14 cellular contexts compared by ENCODE assay signal in the genomic region with DNA sequence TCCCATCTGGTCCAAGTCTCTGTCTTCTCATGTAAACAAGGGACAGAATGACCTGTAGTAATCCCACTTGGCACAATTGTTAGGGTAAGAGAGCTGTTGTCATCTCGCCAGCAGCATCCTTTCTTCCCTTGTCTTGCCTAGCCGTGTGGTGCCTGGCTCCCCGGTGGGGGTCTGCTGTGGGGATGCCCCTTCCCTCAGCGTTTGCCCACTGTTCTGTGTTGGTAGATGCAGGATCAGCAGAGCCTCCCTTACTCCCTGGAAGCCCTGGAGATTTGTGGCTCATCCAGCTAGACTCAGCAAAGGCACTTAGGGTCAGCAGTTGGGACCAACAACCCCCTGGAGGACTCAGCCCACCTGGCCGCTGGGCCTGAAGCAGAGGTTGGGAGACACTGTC. TPM values are rescaled to one million over a fixed set of nuclear protein-coding genes. Genes with fewer than 3 reads are reported as not detected.
A peak's percentile ranks its signal among the peaks of the same experiment; 100 is the strongest.
DNase-seq lines count a peak whose midpoint lies in the region; ATAC-seq and TF ChIP-seq lines count a peak whose summit lies in the region.
"Had no signal": no experiment of that assay in that cellular context is flagged by ENCODE, and none has a peak within 500 bp of the region (broad histone marks: within the 10 kb centered on the region; RNA-seq: fewer than 3 reads in every experiment).

No MANE protein-coding gene starts in this region.

- H3K4me3 ChIP-seq in Karpas-422 (ENCODE audit: low read length), result peak overlapping the region; percentile 57; the same call in 1 of the 2 replicates

- H3K9ac ChIP-seq in Karpas-422 (ENCODE audit: low read length), result peak overlapping the region; percentile 66

- H4K20me1 ChIP-seq in Karpas-422 (ENCODE audit: insufficient read depth, low read depth, low read length), result no peaks in the 10 kb centered on the region; the same call in 1 of the 2 replicates

- no peaks in the 10 kb centered on the region for H3K27me3 Mint-ChIP-seq in chondrocyte (ENCODE audit: low read depth)
- no peaks in the 10 kb centered on the region for H3K27me3 Mint-ChIP-seq in naive B cell

- DNase-seq in Karpas-422 (no peak), chondrocyte (ENCODE audit: low spot score) (peak; percentile 48), naive B cell (no peak), NCI-H510A treated with DMSO at 0.1 percent for 48 hours (lab: John Stamatoyannopoulos, UW) (no peak), NCI-H1930 (lab: John Stamatoyannopoulos, UW) (no peak)
- DNase-seq: activated CD4-positive, alpha-beta T cell treated with anti-CD3 and anti-CD28 coated beads for 48 hours; central memory CD4-positive, alpha-beta T cell; immature natural killer cell; natural killer cell; NCI-H2107 had no signal

- H3K4me3 Mint-ChIP-seq in chondrocyte (ENCODE audit: unreplicated experiment) (no peak overlapping the region), naive B cell (peak overlapping the region in 6 of 8 donors; percentile 16 to 63 (median 42))
- H3K4me3 Mint-ChIP-seq: immature natural killer cell, natural killer cell had no signal

- no peaks in the 10 kb centered on the region for H3K36me3 ChIP-seq in Karpas-422 (ENCODE audit: insufficient read depth, low read length)

- H3K4me1 Mint-ChIP-seq in chondrocyte (ENCODE audit: low read depth), result peaks cover 58% of the 10 kb centered on the region
- H3K4me1 Mint-ChIP-seq in naive B cell, result peaks cover 64 to 93% (median 86%) of the 10 kb centered on the region in 3 donors

- no peak overlapping the region for H2AFZ ChIP-seq in Karpas-422 (ENCODE audit: low read length)

- no peaks in the 10 kb centered on the region for H3K9me3 ChIP-seq in Karpas-422 (ENCODE audit: low read length)

- H3K4me2 ChIP-seq in Karpas-422 (ENCODE audit: low read depth, low read length, poor library complexity, severe bottlenecking), result peak overlapping the region; percentile 83

- H3K36me3 Mint-ChIP-seq in chondrocyte (ENCODE audit: low read depth) (no peaks in the 10 kb centered on the region), naive B cell (no peaks in the 10 kb centered on the region)
- H3K36me3 Mint-ChIP-seq: natural killer cell had no signal

- H3K9me2 ChIP-seq in Karpas-422 (replicated peaks; ENCODE audit: insufficient read depth, low read length), result no peaks in the 10 kb centered on the region

- no peak for TF ChIP-seq CTCF in chondrocyte (IDR thresholded peaks at IDR 0.05)

- H3K9me3 Mint-ChIP-seq in chondrocyte (ENCODE audit: low read depth), result no peaks in the 10 kb centered on the region
- no peaks in the 10 kb centered on the region for H3K9me3 Mint-ChIP-seq in naive B cell
- H3K9me3 Mint-ChIP-seq: activated T-helper 2 cell treated with anti-CD3 and anti-CD28 coated beads, Interferon-gamma antibody, Interleukin-2, Interleukin-4, amounts not matched to agents 10 μg/mL and 5 μg/mL and 100 μg/mL, durations not matched to agents 14 hours and 24 hours and 36 hours; immature natural killer cell; natural killer cell had no signal

- H3K27ac Mint-ChIP-seq in chondrocyte (ENCODE audit: unreplicated experiment) (peak overlapping the region; percentile 90), naive B cell (peak overlapping the region; percentile 68 to 96 (median 92))
- H3K27ac Mint-ChIP-seq: natural killer cell had no signal

- ATAC-seq in naive B cell (ENCODE audit: low read depth in 2 of 2) (no peak), GM18858 (IDR thresholded peaks at IDR 0.05; ENCODE audit: unreplicated experiment) (no peak)
- ATAC-seq: esophagus mucosa, natural killer cell had no signal

- no peaks in the 10 kb centered on the region for H3K27me3 ChIP-seq in Karpas-422 (ENCODE audit: low read length)

- peaks cover 69% of the 10 kb centered on the region for H3K79me2 ChIP-seq in Karpas-422 (ENCODE audit: low read length)

- H3K27ac ChIP-seq in Karpas-422 (ENCODE audit: low read length) (peak overlapping the region; percentile 97), temporal lobe (ENCODE audit: low read depth, low read length) (peak overlapping the region; percentile 95)

- H3K4me1 ChIP-seq in Karpas-422 (ENCODE audit: low read length), result peaks cover 92% of the 10 kb centered on the region

RNA-seq across cellular contexts. Expression of a gene that starts 13.0 kb away (rescaled TPM):
- total RNA-seq in Karpas-422 (2014; rRNA removed; shearing (Covaris generic); ENCODE audit: low replicate concordance), result 67.7 and 102 TPM in 2 replicates
- total RNA-seq in chondrocyte, result 60.9 to 85.6 TPM (median 62.4 TPM) in 3 replicates
- polyA plus RNA-seq in naive B cell (ENCODE audit: low read depth in 6 of 6), result 100 to 1,000 TPM in 3 of 6 donors, 10 to 100 TPM in 3; 88.9 to 124 (median 106) TPM
- 72.5 TPM for total RNA-seq in temporal lobe

RNA-seq across cellular contexts. Expression of a gene that starts 13.4 kb away (rescaled TPM):
- 43.2 and 90.3 TPM in 2 replicates for total RNA-seq in Karpas-422 (2014; rRNA removed; shearing (Covaris generic); ENCODE audit: low replicate concordance)
- total RNA-seq in chondrocyte, result 22.5 to 32.4 TPM (median 26.8 TPM) in 3 replicates
- polyA plus RNA-seq in naive B cell (ENCODE audit: low read depth in 6 of 6), result 10 to 100 TPM; 20.5 to 34.2 (median 26.7) TPM
- total RNA-seq in temporal lobe, result 25.6 TPM

RNA-seq across cellular contexts. Expression of a gene that starts 35.3 kb away (rescaled TPM):
- total RNA-seq in Karpas-422 (2014; rRNA removed; shearing (Covaris generic); ENCODE audit: low replicate concordance), result 43.7 and 46.8 TPM in 2 replicates
- 37.7 to 42.0 TPM (median 40.8 TPM) in 3 replicates for total RNA-seq in chondrocyte
- polyA plus RNA-seq in naive B cell (ENCODE audit: low read depth in 6 of 6), result 10 to 100 TPM; 14.0 to 24.0 (median 22.2) TPM
- total RNA-seq in temporal lobe, result 12.5 TPM
